In the genomic region with DNA sequence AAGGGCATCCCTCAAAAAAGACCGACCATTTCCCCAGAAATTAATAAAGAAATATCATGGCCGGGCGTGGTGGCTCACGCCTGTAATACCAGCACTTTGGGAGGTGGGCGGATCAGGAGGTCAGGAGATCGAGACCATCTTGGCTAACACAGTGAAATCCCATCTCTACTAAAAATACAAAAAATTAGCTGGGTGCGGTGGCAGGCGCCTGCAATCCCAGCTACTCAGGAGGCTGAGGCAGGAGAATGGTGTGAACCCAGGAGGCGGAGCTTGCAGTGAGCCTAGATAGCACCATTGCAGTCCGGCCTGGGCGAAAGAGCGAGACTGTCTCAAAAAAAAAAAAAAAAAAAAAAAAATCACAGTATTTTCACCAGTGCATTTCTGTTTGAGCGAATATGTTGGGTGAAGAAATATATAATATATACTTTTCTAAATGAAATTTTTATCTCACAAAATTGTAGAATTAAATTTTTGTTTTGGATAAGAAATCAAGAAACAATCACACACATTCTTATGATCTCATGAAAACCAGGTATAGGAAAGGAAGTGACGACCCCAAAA, we compare ENCODE assay signal across 14 cellular contexts. TPM values are rescaled to one million over a fixed set of nuclear protein-coding genes. Genes with fewer than 3 reads are reported as not detected.
A peak's percentile ranks its signal among the peaks of the same experiment; 100 is the strongest.
DNase-seq lines count a peak whose midpoint lies in the region; ATAC-seq and TF ChIP-seq lines count a peak whose summit lies in the region.
"Not testable (repeated sequence)": the region's sequence is repeated elsewhere in the genome, so short reads cannot be mapped to it uniquely, and the experiment has no call there.
"Had no signal": no experiment of that assay in that cellular context is flagged by ENCODE, and none has a peak within 500 bp of the region (broad histone marks: within the 10 kb centered on the region; RNA-seq: fewer than 3 reads in every experiment).

No MANE protein-coding gene starts in this region.

- not testable (repeated sequence) for H3K9ac ChIP-seq in DND-41 (ENCODE audit: low read depth, low read length)
- H3K9ac ChIP-seq in Loucy (ENCODE audit: low read depth, low read length, poor library complexity, severe bottlenecking), result peak overlapping the region; percentile 51

- not testable (repeated sequence) for ATAC-seq in DND-41 (ENCODE audit: insufficient read depth, low read depth); T-helper 17 cell; activated CD8-positive, alpha-beta T cell treated with anti-CD3 and anti-CD28 coated beads, Interleukin-2, amount 10 ng/mL, durations not matched to agents 7 days and 5 days; activated T-helper 17 cell treated with anti-CD3 and anti-CD28 coated beads, Interleukin-2, amount 50 U/mL, for 72 hours (replicated peaks); naive B cell (ENCODE audit: low read depth in 2 of 2)

- H3K27me3 ChIP-seq in DND-41 (ENCODE audit: insufficient read depth, low read length, poor library complexity); Loucy (ENCODE audit: insufficient read depth, low read length, poor library complexity, severe bottlenecking): not testable (repeated sequence)

- not testable (repeated sequence) for H3K4me3 ChIP-seq in DND-41 (ENCODE audit: low read depth in 1 of 2, low read length in 2 of 2); Loucy (ENCODE audit: low read length, poor library complexity, severe bottlenecking)

- not testable (repeated sequence) for H3K9me3 Mint-ChIP-seq in activated CD8-positive, alpha-beta T cell treated with anti-CD3 and anti-CD28 coated beads, Interleukin-2, amount 10 ng/mL, durations not matched to agents 7 days and 5 days (ENCODE audit: insufficient read depth); activated T-helper 17 cell treated with anti-CD3 and anti-CD28 coated beads, Interleukin-2, amount 50 U/mL, for 72 hours; activated naive CD8-positive, alpha-beta T cell treated with anti-CD3 and anti-CD28 coated beads for 36 hours; naive B cell

- not testable (repeated sequence) for H3K36me3 Mint-ChIP-seq in T-helper 17 cell (ENCODE audit: low read depth); activated CD8-positive, alpha-beta T cell treated with anti-CD3 and anti-CD28 coated beads, Interleukin-2, amount 10 ng/mL, durations not matched to agents 7 days and 5 days (ENCODE audit: low read depth); activated T-helper 17 cell treated with anti-CD3 and anti-CD28 coated beads, Interleukin-2, amount 50 U/mL, for 72 hours (ENCODE audit: low read depth); activated naive CD8-positive, alpha-beta T cell treated with anti-CD3 and anti-CD28 coated beads for 36 hours; naive B cell

- not testable (repeated sequence) for H3K36me3 ChIP-seq in DND-41 (ENCODE audit: insufficient read depth, low read length); Loucy (ENCODE audit: insufficient read depth, low read length)

- H3K79me2 ChIP-seq in DND-41 (ENCODE audit: insufficient read depth, low read length); Loucy (ENCODE audit: insufficient read depth, low read length): not testable (repeated sequence)

- not testable (repeated sequence) for H3K9me2 ChIP-seq in Loucy (replicated peaks; ENCODE audit: low read depth, low read length)

- POLR2A ChIA-PET in activated CD8-positive, alpha-beta T cell treated with anti-CD3 and anti-CD28 coated beads, Interleukin-2, amount 10 ng/mL, durations not matched to agents 7 days and 5 days (lab: Charles Lee), result not testable (repeated sequence)

- peak overlapping the region; percentile 85 for H3K27ac Mint-ChIP-seq in T-helper 17 cell
- H3K27ac Mint-ChIP-seq in activated CD8-positive, alpha-beta T cell treated with anti-CD3 and anti-CD28 coated beads, Interleukin-2, amount 10 ng/mL, durations not matched to agents 7 days and 5 days, result peak overlapping the region; percentile 85
- H3K27ac Mint-ChIP-seq in activated T-helper 17 cell treated with anti-CD3 and anti-CD28 coated beads, Interleukin-2, amount 50 U/mL, for 72 hours, result peak overlapping the region; percentile 90
- peak overlapping the region; percentile 16 for H3K27ac Mint-ChIP-seq in activated naive CD8-positive, alpha-beta T cell treated with anti-CD3 and anti-CD28 coated beads for 36 hours
- H3K27ac Mint-ChIP-seq in naive B cell, result peak overlapping the region in 2 of 6 donors; percentile 67 to 95

- not testable (repeated sequence) for H2AFZ ChIP-seq in DND-41 (ENCODE audit: low read depth, low read length); Loucy (ENCODE audit: low read length)

- H3K4me2 ChIP-seq in DND-41 (ENCODE audit: insufficient read depth, low read length); Loucy (ENCODE audit: low read depth, low read length, poor library complexity, severe bottlenecking): not testable (repeated sequence)

- H3F3A ChIP-seq in Loucy (ENCODE audit: low read depth), result not testable (repeated sequence)

- not testable (repeated sequence) for H3K4me3 Mint-ChIP-seq in T-helper 17 cell; activated CD8-positive, alpha-beta T cell treated with anti-CD3 and anti-CD28 coated beads, Interleukin-2, amount 10 ng/mL, durations not matched to agents 7 days and 5 days; activated naive CD8-positive, alpha-beta T cell treated with anti-CD3 and anti-CD28 coated beads for 36 hours
- peak overlapping the region; percentile 70 for H3K4me3 Mint-ChIP-seq in activated T-helper 17 cell treated with anti-CD3 and anti-CD28 coated beads, Interleukin-2, amount 50 U/mL, for 72 hours
- H3K4me3 Mint-ChIP-seq in naive B cell, result peak overlapping the region in 6 of 8 donors; percentile 16 to 71 (median 54)

- H4K20me1 ChIP-seq in DND-41 (ENCODE audit: insufficient read depth, low read length); Loucy (ENCODE audit: insufficient read depth, low read length, poor library complexity, severe bottlenecking): not testable (repeated sequence)

- peaks cover 23% of the 10 kb centered on the region for H3K4me1 Mint-ChIP-seq in T-helper 17 cell
- H3K4me1 Mint-ChIP-seq in activated CD8-positive, alpha-beta T cell treated with anti-CD3 and anti-CD28 coated beads, Interleukin-2, amount 10 ng/mL, durations not matched to agents 7 days and 5 days (ENCODE audit: low read depth), result peaks cover 42% of the 10 kb centered on the region
- peaks cover 31% of the 10 kb centered on the region for H3K4me1 Mint-ChIP-seq in activated T-helper 17 cell treated with anti-CD3 and anti-CD28 coated beads, Interleukin-2, amount 50 U/mL, for 72 hours
- H3K4me1 Mint-ChIP-seq in activated naive CD8-positive, alpha-beta T cell treated with anti-CD3 and anti-CD28 coated beads for 36 hours, result peaks cover 33% of the 10 kb centered on the region
- H3K4me1 Mint-ChIP-seq in naive B cell, result peaks cover 46 to 74% (median 65%) of the 10 kb centered on the region in 3 donors

- H3K4me1 ChIP-seq in DND-41 (ENCODE audit: insufficient read depth, low read length), result peaks cover 35% of the 10 kb centered on the region
- H3K4me1 ChIP-seq in Loucy (ENCODE audit: insufficient read depth, low read length, poor library complexity, severe bottlenecking), result peaks cover 44% of the 10 kb centered on the region

- H3K27me3 Mint-ChIP-seq in T-helper 17 cell; activated CD8-positive, alpha-beta T cell treated with anti-CD3 and anti-CD28 coated beads, Interleukin-2, amount 10 ng/mL, durations not matched to agents 7 days and 5 days (ENCODE audit: low read depth); activated T-helper 17 cell treated with anti-CD3 and anti-CD28 coated beads, Interleukin-2, amount 50 U/mL, for 72 hours; activated naive CD8-positive, alpha-beta T cell treated with anti-CD3 and anti-CD28 coated beads for 36 hours; naive B cell: not testable (repeated sequence)

- CTCF ChIA-PET in activated CD8-positive, alpha-beta T cell treated with anti-CD3 and anti-CD28 coated beads, Interleukin-2, amount 10 ng/mL, durations not matched to agents 7 days and 5 days (lab: Charles Lee), result interaction anchor here (0.6 to 5.9 kb wide), 4 partner anchors 14 to 249 kb away, joined by 3 to 133 read pairs (median 12); no protein-coding TSS in a partner anchor

- not testable (repeated sequence) for H3K9me3 ChIP-seq in DND-41 (ENCODE audit: insufficient read depth, low read length, severe bottlenecking); Loucy (ENCODE audit: insufficient read depth, low read depth, low read length); T-helper 17 cell (ENCODE audit: control insufficient read depth, low read length, poor library complexity, severe bottlenecking)

- not testable (repeated sequence) for DNase-seq in DND-41; T-helper 17 cell; activated CD8-positive, alpha-beta T cell treated with anti-CD3 and anti-CD28 coated beads, Interleukin-2, amount 10 ng/mL, durations not matched to agents 7 days and 5 days; activated naive CD8-positive, alpha-beta T cell treated with anti-CD3 and anti-CD28 coated beads for 36 hours; naive B cell

- peak overlapping the region; percentile 84 for H3K27ac ChIP-seq in DND-41 (ENCODE audit: low read length)

- TF ChIP-seq CTCF in DND-41 (IDR thresholded peaks at IDR 0.05; ENCODE audit: borderline replicate concordance, extremely low read depth, low read length, poor library complexity, severe bottlenecking); Loucy (conservative IDR thresholded peaks at IDR 0.05; ENCODE audit: low read length): not testable (repeated sequence)

RNA-seq across cellular contexts. Expression of gene VPREB1, which starts 35.4 kb away (rescaled TPM):
- total RNA-seq in T-helper 17 cell, result not detected
- total RNA-seq in activated CD8-positive, alpha-beta T cell treated with anti-CD3 and anti-CD28 coated beads, Interleukin-2, amount 10 ng/mL, durations not matched to agents 7 days and 5 days, result not detected
- not detected for total RNA-seq in activated T-helper 17 cell treated with anti-CD3 and anti-CD28 coated beads, Interleukin-2, amount 50 U/mL, for 72 hours
- total RNA-seq in activated naive CD8-positive, alpha-beta T cell treated with anti-CD3 and anti-CD28 coated beads for 36 hours, result not detected
- polyA plus RNA-seq in naive B cell (ENCODE audit: low read depth in 6 of 6), result 10 to 100 TPM in 2 of 6 donors, 1 to 10 TPM in 4; 1.2 to 23.1 (median 5.9) TPM
- total RNA-seq: Calu3; CD4-positive, CD25-positive, alpha-beta regulatory T cell; GM23248; H7 had no signal
- polyA plus RNA-seq: A549; AG04450; BJ; CD4-positive, CD25-positive, alpha-beta regulatory T cell; GM23248 had no signal
